12 cellular contexts compared by ENCODE assay signal in genomic region chr12:114669501-114670256, GRCh38. TPM values are rescaled to one million over a fixed set of nuclear protein-coding genes. Genes with fewer than 3 reads are reported as not detected.
A peak's percentile ranks its signal among the peaks of the same experiment; 100 is the strongest.
DNase-seq lines count a peak whose midpoint lies in the region; ATAC-seq and TF ChIP-seq lines count a peak whose summit lies in the region.
"Had no signal": no experiment of that assay in that cellular context is flagged by ENCODE, and none has a peak within 500 bp of the region (broad histone marks: within the 10 kb centered on the region; RNA-seq: fewer than 3 reads in every experiment).

No MANE protein-coding gene starts in this region.

- H3K27me3 ChIP-seq in BJ (ENCODE audit: control insufficient read depth, insufficient read depth, low read length) (no peaks in the 10 kb centered on the region), PC-3 (ENCODE audit: low read length) (no peaks in the 10 kb centered on the region)

- TSS peak; percentile 56 for BruUV-seq in PC-3 (replicated peaks; lab: Mats Ljungman, UMichigan)

- no peak for DNase-seq in BJ (ENCODE audit: low read depth)
- DNase-seq in PC-3 = peak; percentile 81
- peak; percentile 49 for DNase-seq in fibroblast of pulmonary artery (ENCODE audit: low read depth)
- no peak for DNase-seq in progenitor cell of endocrine pancreas (ENCODE audit: low spot score, unreplicated experiment)
- no peak for DNase-seq in substantia nigra (lab: John Stamatoyannopoulos, UW)
- DNase-seq in activated effector memory CD4-positive, alpha-beta T cell treated with Interleukin-2 at 50 U/mL for 16 hours = no peak
- no peak for DNase-seq in activated CD4-positive, alpha-beta T cell treated with anti-CD3 and anti-CD28 coated beads, Interleukin-2, amount 50 U/mL, for 48 hours
- DNase-seq: activated CD4-positive, alpha-beta T cell treated with anti-CD3 and anti-CD28 coated beads for 1 hour; activated naive CD8-positive, alpha-beta T cell treated with anti-CD3 and anti-CD28 coated beads, Interleukin-2, amount 10 ng/mL, durations not matched to agents 7 days and 5 days; erythroblast had no signal

- peak overlapping the region; percentile 37 for H3K4me3 Mint-ChIP-seq in progenitor cell of endocrine pancreas (ENCODE audit: low read depth)
- H3K4me3 Mint-ChIP-seq: activated naive CD8-positive, alpha-beta T cell treated with anti-CD3 and anti-CD28 coated beads, Interleukin-2, amount 10 ng/mL, durations not matched to agents 7 days and 5 days had no signal

- peaks cover 81% of the 10 kb centered on the region for H3K4me1 ChIP-seq in PC-3 (ENCODE audit: insufficient read depth, low read length)

- TF ChIP-seq CTCF in BJ (IDR thresholded peaks at IDR 0.05; ENCODE audit: insufficient read depth, low read depth, low read length) = no peak
- no peak for TF ChIP-seq CTCF in PC-3 (conservative IDR thresholded peaks at IDR 0.05; ENCODE audit: low read depth, low read length)
- TF ChIP-seq CTCF in fibroblast of pulmonary artery (IDR thresholded peaks at IDR 0.05; ENCODE audit: low read length, missing control alignments) = no peak
- no peak for TF ChIP-seq CTCF in progenitor cell of endocrine pancreas (IDR thresholded peaks at IDR 0.05; ENCODE audit: unreplicated experiment)

- H3K36me3 Mint-ChIP-seq in progenitor cell of endocrine pancreas (ENCODE audit: insufficient read depth) = peaks cover 21% of the 10 kb centered on the region
- H3K36me3 Mint-ChIP-seq: activated naive CD8-positive, alpha-beta T cell treated with anti-CD3 and anti-CD28 coated beads, Interleukin-2, amount 10 ng/mL, durations not matched to agents 7 days and 5 days had no signal

- peaks cover 80% of the 10 kb centered on the region for H3K27me3 Mint-ChIP-seq in progenitor cell of endocrine pancreas

- H3K27ac ChIP-seq in PC-3 (ENCODE audit: low read length) (peak overlapping the region; percentile 89), substantia nigra (ENCODE audit: low read depth, low read length, poor library complexity, severe bottlenecking) (no peak overlapping the region)
- H3K27ac ChIP-seq: neutrophil had no signal

- POLR2A ChIA-PET in BJ (lab: Charles Lee) (interaction anchor here (0.6 to 2.4 kb wide), 6 partner anchors 12 to 1251 kb away, joined by 3 to 9 read pairs (median 3); partner anchors contain the start of gene TBX3), PC-3 (lab: Charles Lee; ENCODE audit: unreplicated experiment) (interaction anchor here (0.6 to 2.2 kb wide), 3 partner anchors 15 to 674 kb away, joined by 3 to 9 read pairs (median 4); partner anchors contain the start of gene TBX3)

- H4K20me1 ChIP-seq in PC-3 (ENCODE audit: low read length) = no peaks in the 10 kb centered on the region

- peaks cover 19% of the 10 kb centered on the region for H3F3A ChIP-seq in PC-3 (ENCODE audit: low read length, unreplicated experiment)

- no peaks in the 10 kb centered on the region for H3K9me3 ChIP-seq in PC-3 (ENCODE audit: low read length)
- H3K9me3 ChIP-seq: neutrophil had no signal

- H3K36me3 ChIP-seq in BJ (ENCODE audit: control insufficient read depth, insufficient read depth, low read length) = peaks cover 21% of the 10 kb centered on the region
- H3K36me3 ChIP-seq in PC-3 (ENCODE audit: low read depth, low read length) = peaks cover 10% of the 10 kb centered on the region; the same call in 1 of the 2 replicates
- H3K36me3 ChIP-seq: neutrophil had no signal

- peak overlapping the region; percentile 92 for H3K4me2 ChIP-seq in PC-3 (ENCODE audit: low read length)

- peaks cover 19% of the 10 kb centered on the region for H3K4me1 Mint-ChIP-seq in progenitor cell of endocrine pancreas (ENCODE audit: low read depth)

- no peaks in the 10 kb centered on the region for H3K9me3 Mint-ChIP-seq in progenitor cell of endocrine pancreas (ENCODE audit: low read depth)
- H3K9me3 Mint-ChIP-seq: activated naive CD8-positive, alpha-beta T cell treated with anti-CD3 and anti-CD28 coated beads, Interleukin-2, amount 10 ng/mL, durations not matched to agents 7 days and 5 days had no signal

- peak overlapping the region; percentile 47 for H2AFZ ChIP-seq in PC-3 (ENCODE audit: low read length)

- H3K27ac Mint-ChIP-seq in progenitor cell of endocrine pancreas = no peak overlapping the region
- H3K27ac Mint-ChIP-seq: activated naive CD8-positive, alpha-beta T cell treated with anti-CD3 and anti-CD28 coated beads, Interleukin-2, amount 10 ng/mL, durations not matched to agents 7 days and 5 days had no signal

- ATAC-seq in PC-3 = peak; percentile 0
- no peak for ATAC-seq in GM18502 (IDR thresholded peaks at IDR 0.05; ENCODE audit: poor library complexity, unreplicated experiment)

- H3K4me3 ChIP-seq in BJ (ENCODE audit: low read depth, low read length) (peak overlapping the region; percentile 43), PC-3 (ENCODE audit: low read length) (peak overlapping the region; percentile 94), fibroblast of pulmonary artery (replicated peaks; ENCODE audit: low read depth, low read length) (peak overlapping the region; percentile 13)

- CTCF ChIA-PET in BJ (lab: Yijun Ruan, JAX) (interaction anchor here (0.6 to 7.8 kb wide), 10 partner anchors 9 to 1248 kb away, joined by 3 to 59 read pairs (median 6); partner anchors contain the start of gene TBX3), PC-3 (lab: Charles Lee) (interaction anchor here (0.6 to 3.8 kb wide), 5 partner anchors 15 to 875 kb away, joined by 3 to 28 read pairs (median 7); partner anchors contain the start of gene TBX3)

- H3K79me2 ChIP-seq in PC-3 (ENCODE audit: low read length) = peaks cover 60% of the 10 kb centered on the region

- intact Hi-C loops in PC-3 (cut with micrococcal nuclease) = loop anchor here (1.0 to 10.0 kb wide), 4 partner anchors 12 to 1835 kb away; no protein-coding TSS in a partner anchor

- no peaks in the 10 kb centered on the region for H3K9me2 ChIP-seq in PC-3 (replicated peaks; ENCODE audit: low read length)

- H3K9ac ChIP-seq in PC-3 (ENCODE audit: low read length) = peak overlapping the region; percentile 83

RNA-seq across cellular contexts. Expression of gene TBX3, which starts 14.3 kb away (rescaled TPM):
- polyA plus RNA-seq in BJ (2011; rRNA removed) = 66.4 and 75.7 TPM in 2 replicates
- polyA minus RNA-seq in BJ (2011; rRNA and poly(A)+ RNA removed) = 71.2 and 93.8 TPM in 2 replicates
- total RNA-seq in PC-3 (2014; rRNA removed) (89.4 and 123 TPM in 2 replicates), progenitor cell of endocrine pancreas (16.3 and 22.7 TPM in 2 replicates)
- total RNA-seq: activated naive CD8-positive, alpha-beta T cell treated with anti-CD3 and anti-CD28 coated beads, Interleukin-2, amount 10 ng/mL, durations not matched to agents 7 days and 5 days had no signal

Comparison
In these comparisons a context has a peak if more than half of its experiments do, and no peak if none do; other contexts are left out.
1. DNase-seq: peak in PC-3 (single experiment) and fibroblast of pulmonary artery (single experiment); none in BJ (single experiment), progenitor cell of endocrine pancreas (single experiment), substantia nigra (0 of 49), activated effector memory CD4-positive, alpha-beta T cell treated with Interleukin-2 at 50 U/mL for 16 hours (single experiment) and activated CD4-positive, alpha-beta T cell treated with anti-CD3 and anti-CD28 coated beads, Interleukin-2, amount 50 U/mL, for 48 hours (0 of 2).
2. H3K4me3 ChIP-seq: peak in every context shown above with its lines; median percentile 94 in PC-3; 43 in BJ; 13 in fibroblast of pulmonary artery.